In genomic region chr14:73545353-73545752, GRCh38 we compare ENCODE assay signal across 12 cellular contexts. TPM values are rescaled to one million over a fixed set of nuclear protein-coding genes. Genes with fewer than 3 reads are reported as not detected.
DNase-seq lines count a peak whose midpoint lies in the region; ATAC-seq, FAIRE-seq and TF ChIP-seq lines count a peak whose summit lies in the region.
"Not testable (repeated sequence)": the region's sequence is repeated elsewhere in the genome, so short reads cannot be mapped to it uniquely, and the experiment has no call there.
"Had no signal": no experiment of that assay in that cellular context is flagged by ENCODE, and none has a peak within 500 bp of the region (broad histone marks: within the 10 kb centered on the region; RNA-seq: fewer than 3 reads in every experiment).

No MANE protein-coding gene starts in this region.

- H3K4me1 ChIP-seq in A549; RWPE2 (ENCODE audit: insufficient read depth, poor library complexity, severe bottlenecking); heart left ventricle; right cardiac atrium (ENCODE audit: control insufficient read depth, insufficient read depth, low read length); upper lobe of right lung: not testable (repeated sequence)
- H3K4me1 ChIP-seq in right lobe of liver, result peaks cover 0 to 32% (median 0%) of the 10 kb centered on the region in 4 donors

- peak; percentile 64 to 76; a peak in 5 of 6 replicates for ATAC-seq in A549
- peak; percentile 80 for ATAC-seq in RWPE2 (ENCODE audit: low read depth)
- peak; percentile 33 for ATAC-seq in esophagus mucosa
- ATAC-seq in heart left ventricle, result peak; percentile 81 to 93 (median 90)
- ATAC-seq in right cardiac atrium, result peak; percentile 74 to 79
- ATAC-seq in right lobe of liver, result peak; percentile 73 to 93 (median 74)
- peak; percentile 57 for ATAC-seq in upper lobe of right lung

- WGBS in A549 (ENCODE audit: missing lambda C conversion rate), result 91% methylated on average over 1 of the region's 1 CpG
- 91% methylated on average over 1 of the region's 1 CpG; no CpG with 5 or more reads in 3 of the 4 donors for WGBS in heart left ventricle, 4 donors
- WGBS in right cardiac atrium, result 92% methylated on average over 1 of the region's 1 CpG
- WGBS in right lobe of liver (ENCODE audit: insufficient coverage, low coverage, low lambda C conversion rate, missing lambda C conversion rate), result no CpG with 5 or more reads among the region's 1 CpG

- not testable (repeated sequence) for H3K4me3 ChIP-seq in A549; RWPE2 (ENCODE audit: severe bottlenecking); heart left ventricle; right cardiac atrium (ENCODE audit: low read length); right lobe of liver; upper lobe of right lung

- not testable (repeated sequence) for TF ChIP-seq EP300 in A549 (IDR thresholded peaks at IDR 0.05)

- H3K27me3 ChIP-seq in RWPE2 (ENCODE audit: insufficient read depth, poor library complexity, severe bottlenecking); heart left ventricle; right cardiac atrium (ENCODE audit: control insufficient read depth, insufficient read depth); right lobe of liver; upper lobe of right lung: not testable (repeated sequence)

- POLR2A ChIA-PET in A549 (lab: Yijun Ruan, JAX), result interaction anchor here (0.8 to 0.9 kb wide), 2 partner anchors 24 to 55 kb away, joined by 3 to 4 read pairs; partner anchors contain the start of genes ACOT2 and RIOX1

- not testable (repeated sequence) for H3K4me2 ChIP-seq in A549

- not testable (repeated sequence) for H3K9me3 ChIP-seq in A549; RWPE2 (ENCODE audit: severe bottlenecking); heart left ventricle; right cardiac atrium (ENCODE audit: control insufficient read depth, low read length); right lobe of liver; upper lobe of right lung

- intact Hi-C loops in heart left ventricle (cut with DNase I); right cardiac atrium (cut with DNase I); right lobe of liver (cut with DNase I); upper lobe of right lung (cut with DNase I): not testable (repeated sequence)

- not testable (repeated sequence) for DNase-seq in A549 (ENCODE audit: low read depth in 1 of 2, low spot score in 1 of 2); H54 (ENCODE audit: insufficient read length, low spot score); RWPE2 (ENCODE audit: low spot score); heart left ventricle; right cardiac atrium; right lobe of liver; upper lobe of right lung

- FAIRE-seq in A549 (lab: Jason Lieb, UNC) (peak; percentile 70), H54 (lab: Jason Lieb, UNC) (peak; percentile 91)

- H3K36me3 ChIP-seq in RWPE2 (ENCODE audit: low read depth); heart left ventricle; right lobe of liver; upper lobe of right lung: not testable (repeated sequence)

- H3K27ac ChIP-seq in A549 (peak overlapping the region in 1 of 2 experiments; percentile 36; a peak in 1 of 6 replicates), right lobe of liver (peak overlapping the region in 2 of 3 donors; percentile 21 to 69)
- H3K27ac ChIP-seq in RWPE2 (ENCODE audit: poor library complexity, severe bottlenecking); heart left ventricle; right cardiac atrium (ENCODE audit: low read length); upper lobe of right lung: not testable (repeated sequence)

- CTCF ChIA-PET in A549 (lab: Yijun Ruan, JAX), result interaction anchor here (1.1 kb wide), 1 partner anchor 88 kb away, joined by 6 read pairs; no protein-coding TSS in a partner anchor

- not testable (repeated sequence) for TF ChIP-seq POLR2A in A549 (IDR thresholded peaks at IDR 0.05; ENCODE audit: low read length); H54 (IDR thresholded peaks at IDR 0.05; ENCODE audit: low read depth, low read length); heart left ventricle (IDR thresholded peaks at IDR 0.05); right lobe of liver (IDR thresholded peaks at IDR 0.05)

- TF ChIP-seq CTCF in A549 (IDR thresholded peaks at IDR 0.05); RWPE2 (IDR thresholded peaks at IDR 0.05; ENCODE audit: poor library complexity, severe bottlenecking); heart left ventricle (IDR thresholded peaks at IDR 0.05); right lobe of liver (IDR thresholded peaks at IDR 0.05); upper lobe of right lung (IDR thresholded peaks at IDR 0.05): not testable (repeated sequence)

- TF ChIP-seq RAD21 in A549 (conservative IDR thresholded peaks at IDR 0.05 in 1 of 2, IDR thresholded peaks at IDR 0.05 in 1 of 2), result not testable (repeated sequence)

RNA-seq across cellular contexts. Expression of gene ACOT1, which starts 8.4 kb away (rescaled TPM):
- 7.7 and 9.0 TPM in 2 replicates for polyA plus RNA-seq in A549 (2011; rRNA removed)
- 6.5 TPM in 2 replicates for polyA plus RNA-seq in A549 (2012; cell fraction: cytosol; rRNA removed)
- polyA plus RNA-seq in A549 (2012; cell fraction: nucleus; rRNA removed), result 7.8 and 8.5 TPM in 2 replicates
- 5.3 to 8.0 TPM (median 7.5 TPM) in 3 replicates for polyA plus RNA-seq in A549 (2017; fragmentation: RNase III; extraction: RNeasy Plus Mini Kit Qiagen cat#74134 plus additional on column Dnase treatment)
- polyA minus RNA-seq in A549 (2011; rRNA and poly(A)+ RNA removed), result 8.8 and 9.4 TPM in 2 replicates
- total RNA-seq in esophagus mucosa, result 2.7 TPM
- 10 to 100 TPM in 7 of 9 donors, 1 to 10 TPM in 2; 6.0 to 34.4 (median 27.0) TPM for total RNA-seq in heart left ventricle
- 10 to 100 TPM in 1 of 2 donors, 1 to 10 TPM in 1; 8.4 to 17.2 TPM for polyA plus RNA-seq in heart left ventricle
- total RNA-seq in right cardiac atrium, result 10 to 100 TPM in 2 of 4 donors, 1 to 10 TPM in 2; 4.9 to 14.7 (median 7.7) TPM
- 16.2 TPM for polyA plus RNA-seq in right cardiac atrium
- 10 to 100 TPM; 10.2 to 37.5 (median 27.0) TPM for total RNA-seq in right lobe of liver
- 16.4 TPM for total RNA-seq in upper lobe of right lung
- total RNA-seq: H4 had no signal

RNA-seq across cellular contexts. Expression of gene HEATR4, which starts 13.4 kb away (rescaled TPM):
- polyA plus RNA-seq in A549 (2011; rRNA removed) (0.06 and 0.15 TPM in 2 replicates), A549 (2017; fragmentation: RNase III; extraction: RNeasy Plus Mini Kit Qiagen cat#74134 plus additional on column Dnase treatment) (0.09 TPM in 1 of 3 replicates, not detected in the others), heart left ventricle (under 1 TPM; 0.04 to 0.11 TPM), right cardiac atrium (0.07 TPM)
- 0.01 TPM in 1 of 2 replicates, not detected in the other for polyA plus RNA-seq in A549 (2012; cell fraction: cytosol; rRNA removed)
- not detected in 2 replicates for polyA plus RNA-seq in A549 (2012; cell fraction: nucleus; rRNA removed)
- polyA minus RNA-seq in A549 (2011; rRNA and poly(A)+ RNA removed), result 0.08 and 0.24 TPM in 2 replicates
- total RNA-seq in esophagus mucosa (0.04 TPM), heart left ventricle (under 1 TPM in 5 of 9 donors, not detected in 4; 0.07 to 0.50 (median 0.25) TPM), right cardiac atrium (under 1 TPM; 0.14 to 0.31 (median 0.22) TPM), right lobe of liver (1 to 10 TPM in 2 of 6 experiments, under 1 TPM in 4; 0.07 to 1.9 (median 0.63) TPM), upper lobe of right lung (1.6 TPM)
- total RNA-seq: A673, H4 had no signal
- polyA plus RNA-seq: AG04450, CD14-positive monocyte had no signal

RNA-seq across cellular contexts. Expression of gene ACOT2, which starts 23.7 kb away (rescaled TPM):
- polyA plus RNA-seq in A549 (2011; rRNA removed), result 59.5 and 61.6 TPM in 2 replicates
- 75.4 and 88.1 TPM in 2 replicates for polyA plus RNA-seq in A549 (2012; cell fraction: cytosol; rRNA removed)
- 115 and 143 TPM in 2 replicates for polyA plus RNA-seq in A549 (2012; cell fraction: nucleus; rRNA removed)
- polyA plus RNA-seq in A549 (2017; fragmentation: RNase III; extraction: RNeasy Plus Mini Kit Qiagen cat#74134 plus additional on column Dnase treatment), result 59.6 to 64.8 TPM (median 64.6 TPM) in 3 replicates
- polyA minus RNA-seq in A549 (2011; rRNA and poly(A)+ RNA removed), result 29.0 and 29.4 TPM in 2 replicates
- total RNA-seq in esophagus mucosa, result 7.2 TPM
- 100 to 1,000 TPM; 101 to 235 (median 156) TPM for total RNA-seq in heart left ventricle
- polyA plus RNA-seq in heart left ventricle, result 100 to 1,000 TPM in 1 of 2 donors, 10 to 100 TPM in 1; 79.0 to 104 TPM
- total RNA-seq in right cardiac atrium, result 100 to 1,000 TPM; 100 to 141 (median 103) TPM
- polyA plus RNA-seq in right cardiac atrium, result 114 TPM
- total RNA-seq in right lobe of liver, result 100 to 1,000 TPM in 4 of 6 experiments, 10 to 100 TPM in 2; 53.3 to 160 (median 112) TPM
- 40.2 TPM for total RNA-seq in upper lobe of right lung

RNA-seq across cellular contexts. Expression of gene ACOT4, which starts 46.3 kb away (rescaled TPM):
- polyA plus RNA-seq in A549 (2011; rRNA removed) (2.7 and 3.4 TPM in 2 replicates), A549 (2017; fragmentation: RNase III; extraction: RNeasy Plus Mini Kit Qiagen cat#74134 plus additional on column Dnase treatment) (1.6 TPM in 3 replicates), heart left ventricle (under 1 TPM; 0.27 to 0.62 TPM), right cardiac atrium (0.63 TPM)
- polyA plus RNA-seq in A549 (2012; cell fraction: cytosol; rRNA removed), result 1.3 and 1.9 TPM in 2 replicates
- polyA plus RNA-seq in A549 (2012; cell fraction: nucleus; rRNA removed), result 1.2 and 1.5 TPM in 2 replicates
- polyA minus RNA-seq in A549 (2011; rRNA and poly(A)+ RNA removed), result 1.4 and 1.7 TPM in 2 replicates
- total RNA-seq in esophagus mucosa (1.0 TPM), heart left ventricle (1 to 10 TPM in 3 of 9 donors, under 1 TPM in 6; 0.35 to 2.4 (median 0.95) TPM), right cardiac atrium (under 1 TPM; 0.31 to 0.74 (median 0.56) TPM), right lobe of liver (10 to 100 TPM in 3 of 6 experiments, 1 to 10 TPM in 3; 6.2 to 14.4 (median 9.3) TPM), upper lobe of right lung (4.5 TPM)

RNA-seq across cellular contexts. Expression of gene RIOX1, which starts 54.6 kb away (rescaled TPM):
- 11.4 and 11.9 TPM in 2 replicates for polyA plus RNA-seq in A549 (2011; rRNA removed)
- polyA plus RNA-seq in A549 (2012; cell fraction: cytosol; rRNA removed), result 16.2 and 22.3 TPM in 2 replicates
- polyA plus RNA-seq in A549 (2012; cell fraction: nucleus; rRNA removed), result 18.7 and 24.0 TPM in 2 replicates
- polyA plus RNA-seq in A549 (2017; fragmentation: RNase III; extraction: RNeasy Plus Mini Kit Qiagen cat#74134 plus additional on column Dnase treatment), result 16.5 to 17.5 TPM (median 17.1 TPM) in 3 replicates
- 20.1 and 21.5 TPM in 2 replicates for polyA minus RNA-seq in A549 (2011; rRNA and poly(A)+ RNA removed)
- 7.1 TPM for total RNA-seq in esophagus mucosa
- 10 to 100 TPM in 2 of 9 donors, 1 to 10 TPM in 7; 7.0 to 20.2 (median 9.2) TPM for total RNA-seq in heart left ventricle
- polyA plus RNA-seq in heart left ventricle, result 1 to 10 TPM; 5.0 to 7.5 TPM
- 10 to 100 TPM in 3 of 4 donors, 1 to 10 TPM in 1; 9.2 to 14.4 (median 11.6) TPM for total RNA-seq in right cardiac atrium
- 7.3 TPM for polyA plus RNA-seq in right cardiac atrium
- 10 to 100 TPM in 2 of 6 experiments, 1 to 10 TPM in 4; 4.7 to 12.4 (median 5.7) TPM for total RNA-seq in right lobe of liver
- 11.3 TPM for total RNA-seq in upper lobe of right lung

Comparison
In these comparisons a context has a peak if more than half of its experiments do, and no peak if none do; other contexts are left out.
1. ATAC-seq: peak in every context shown above with its lines; median percentile 90 in heart left ventricle; 80 in RWPE2; 76 in right cardiac atrium; 74 in right lobe of liver; 70 in A549; 57 in upper lobe of right lung; 33 in esophagus mucosa.